Comparison of ENCODE assay signal across 8 cellular contexts in genomic region chr6:27176523-27177391, GRCh38.
DNase-seq lines count a peak whose midpoint lies in the region; ATAC-seq, FAIRE-seq and TF ChIP-seq lines count a peak whose summit lies in the region.
"Not testable (repeated sequence)": the region's sequence is repeated elsewhere in the genome, so short reads cannot be mapped to it uniquely, and the experiment has no call there.

No MANE protein-coding gene starts in this region.

- peak; percentile 40 for ATAC-seq in GM18870 (IDR thresholded peaks at IDR 0.05; ENCODE audit: unreplicated experiment)
- peak; percentile 88 to 95 for ATAC-seq in lower lobe of right lung

- H3K4me1 ChIP-seq in SJCRH30; endothelial cell of umbilical vein (ENCODE audit: control insufficient read depth, extremely low read depth, insufficient read depth, low read length); lower lobe of right lung: not testable (repeated sequence)

- intact Hi-C loops in endothelial cell of umbilical vein (cut with micrococcal nuclease): loop anchor here (1.0 to 5.0 kb wide), 13 partner anchors 14 to 718 kb away; partner anchors contain the start of genes ABT1 and ZNF184
- intact Hi-C loops in lower lobe of right lung (cut with DNase I): not testable (repeated sequence)

- not testable (repeated sequence) for TF ChIP-seq POLR2A in endothelial cell of umbilical vein (IDR thresholded peaks at IDR 0.05; ENCODE audit: low read depth, low read length)

- not testable (repeated sequence) for TF ChIP-seq CTCF in AG04449 (IDR thresholded peaks at IDR 0.05; ENCODE audit: insufficient read depth, low read length, missing control alignments); endothelial cell of umbilical vein (IDR thresholded peaks at IDR 0.05; ENCODE audit: extremely low read depth in 1 of 2, insufficient read depth in 1 of 2, low read depth in 1 of 2, low read length in 2 of 2); lower lobe of right lung (IDR thresholded peaks at IDR 0.05)

- H3K36me3 ChIP-seq in MG63; SJCRH30; endothelial cell of umbilical vein (ENCODE audit: control insufficient read depth in 2 of 2, extremely low read depth in 1 of 2, insufficient read depth in 2 of 2, low read length in 2 of 2); lower lobe of right lung: not testable (repeated sequence)

- H3K4me2 ChIP-seq in endothelial cell of umbilical vein (ENCODE audit: insufficient read depth, low read length): peak overlapping the region; percentile 84

- BruUV-seq in endothelial cell of umbilical vein (replicated peaks; lab: Mats Ljungman, UMichigan): not testable (repeated sequence)

- FAIRE-seq in endothelial cell of umbilical vein (lab: Jason Lieb, UNC): peak; percentile 38

- not testable (repeated sequence) for H3K9me1 ChIP-seq in endothelial cell of umbilical vein (replicated peaks; ENCODE audit: control insufficient read depth, extremely low read depth, insufficient read depth, low read length)

- H3K27ac ChIP-seq in SJCRH30 (peak overlapping the region; percentile 39), lower lobe of right lung (peak overlapping the region; percentile 74)
- H3K27ac ChIP-seq in endothelial cell of umbilical vein (ENCODE audit: insufficient read depth, low read depth, low read length): not testable (repeated sequence)

- H3K9me3 ChIP-seq in MG63; SJCRH30 (replicated peaks); endothelial cell of umbilical vein (replicated peaks; ENCODE audit: control insufficient read depth, insufficient read depth, low read length); lower lobe of right lung: not testable (repeated sequence)

- not testable (repeated sequence) for H3K79me2 ChIP-seq in endothelial cell of umbilical vein (ENCODE audit: control insufficient read depth, insufficient read depth, low read length)

- not testable (repeated sequence) for H4K20me1 ChIP-seq in endothelial cell of umbilical vein (replicated peaks; ENCODE audit: control insufficient read depth, extremely low read depth, insufficient read depth, low read length)

- dilution Hi-C loops in endothelial cell of umbilical vein (cut with MboI; ENCODE audit: extremely low pct_ligation_motif_present, low sequenced_read_pairs): not testable (repeated sequence)

- POLR2A ChIA-PET in AG04449 (lab: Yijun Ruan, JAX) (interaction anchor here (0.6 to 2.1 kb wide), 11 partner anchors 11 to 1157 kb away, joined by 3 to 12 read pairs (median 4); a partner anchor contains a TSS), endothelial cell of umbilical vein (lab: Charles Lee) (interaction anchor here (0.6 to 1.4 kb wide), 6 partner anchors 30 to 654 kb away, joined by 3 to 6 read pairs (median 4); a partner anchor contains a TSS)

- H3K27me3 ChIP-seq in MG63; SJCRH30; lower lobe of right lung (ENCODE audit: low read depth): not testable (repeated sequence)
- H3K27me3 ChIP-seq in endothelial cell of umbilical vein (ENCODE audit: control insufficient read depth in 2 of 2, insufficient read depth in 2 of 2, low read length in 2 of 2): peaks cover 8 to 14% of the 10 kb centered on the region in 2 experiments

- peak overlapping the region; percentile 51 for H2AFZ ChIP-seq in endothelial cell of umbilical vein (ENCODE audit: low read depth, low read length)

- H3K4me3 ChIP-seq in AG04449 (ENCODE audit: low read depth, low read length) (peak overlapping the region; percentile 100), MG63 (peak overlapping the region; percentile 84), SJCRH30 (peak overlapping the region; percentile 69), endothelial cell of umbilical vein (replicated peaks in 1 of 3; ENCODE audit: insufficient read depth in 1 of 3, low read depth in 1 of 3, low read length in 3 of 3) (peak overlapping the region; percentile 77 to 94 (median 83)), lower lobe of right lung (peak overlapping the region; percentile 73)

- not testable (repeated sequence) for DNase-seq in AG04449 (ENCODE audit: low read depth, low spot score)
- peak; percentile 14 for DNase-seq in MG63
- DNase-seq in SJCRH30: peak; percentile 41 to 69
- DNase-seq in activated T-helper 1 cell treated with Interleukin-2 at 50 U/mL for 16 hours (ENCODE audit: low read depth): peak; percentile 45
- DNase-seq in endothelial cell of umbilical vein (ENCODE audit: low read depth, low spot score): peak; percentile 63
- DNase-seq in lower lobe of right lung: peak; percentile 61
- DNase-seq in stimulated activated CD4-positive, alpha-beta T cell treated with anti-CD3 and anti-CD28 coated beads, Interleukin-15, amount 100 ng/mL, for 1 hour (ENCODE audit: low read depth in 1 of 2, low spot score in 1 of 2): peak; percentile 37 to 62

- CTCF ChIA-PET in AG04449 (lab: Yijun Ruan, JAX) (interaction anchor here (0.6 to 5.3 kb wide), 14 partner anchors 11 to 836 kb away, joined by 3 to 53 read pairs (median 3); a partner anchor contains a TSS), endothelial cell of umbilical vein (lab: Charles Lee) (interaction anchor here (1.1 to 2.8 kb wide), 16 partner anchors 11 to 1151 kb away, joined by 3 to 22 read pairs (median 8); a partner anchor contains a TSS)

- H3K9ac ChIP-seq in endothelial cell of umbilical vein (replicated peaks; ENCODE audit: extremely low read depth, insufficient read depth, low read length): peak overlapping the region; percentile 70
